In the genomic region with DNA sequence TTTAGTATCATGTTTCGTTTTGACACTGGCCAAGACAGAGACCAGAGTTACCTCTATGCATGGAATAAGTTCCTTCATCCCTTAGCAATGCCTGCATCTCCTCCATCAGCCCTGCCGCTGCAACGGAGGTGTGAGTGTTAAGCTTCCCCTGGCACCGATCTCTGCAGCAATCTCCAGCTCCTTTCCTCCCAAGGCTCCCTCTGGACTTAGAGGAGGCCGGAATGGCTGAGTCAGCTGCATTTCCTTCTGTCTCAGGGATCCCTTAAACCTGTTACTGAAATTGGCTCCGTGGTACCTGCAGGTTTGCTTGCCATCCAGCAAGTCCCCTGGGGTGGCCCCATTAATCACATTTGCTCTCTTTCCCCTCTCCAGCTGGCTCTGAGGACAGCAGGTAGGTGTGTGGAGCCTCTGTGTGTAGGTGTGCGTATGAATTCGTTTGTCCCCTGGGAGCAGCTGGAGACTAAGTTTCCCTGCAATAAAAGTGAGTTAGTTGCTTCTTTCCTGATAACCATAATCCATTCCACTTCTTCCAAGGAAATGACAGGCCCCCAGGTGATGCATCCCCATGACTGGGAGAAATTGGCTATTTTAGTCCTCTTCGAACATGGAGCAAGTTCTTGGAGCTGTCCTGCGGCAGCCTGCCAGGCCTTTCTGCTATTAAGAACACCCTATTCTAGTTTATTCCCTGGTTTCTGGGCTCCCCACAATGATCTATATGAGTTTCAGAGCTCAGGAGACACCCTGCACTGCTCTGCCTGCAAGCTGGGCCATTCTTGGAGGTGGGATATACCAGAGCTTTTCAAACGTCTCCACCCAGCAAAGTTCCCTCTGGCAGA, we compare ENCODE assay signal across 12 cellular contexts.
DNase-seq lines count a peak whose midpoint lies in the region; ATAC-seq and TF ChIP-seq lines count a peak whose summit lies in the region.
"Had no signal": no experiment of that assay in that cellular context is flagged by ENCODE, and none has a peak within 500 bp of the region (broad histone marks: within the 10 kb centered on the region; RNA-seq: fewer than 3 reads in every experiment).

No MANE protein-coding gene starts in this region.

- TF ChIP-seq CTCF in HEK293 (tag by site-specific recombination; IDR thresholded peaks at IDR 0.05) (no peak), progenitor cell of endocrine pancreas (IDR thresholded peaks at IDR 0.05; ENCODE audit: unreplicated experiment) (no peak), GM20000 (IDR thresholded peaks at IDR 0.05; ENCODE audit: extremely low read depth, missing control alignments) (no peak)

- peaks cover 16% of the 10 kb centered on the region for H3K27me3 Mint-ChIP-seq in progenitor cell of endocrine pancreas
- H3K27me3 Mint-ChIP-seq in stimulated activated naive B cell treated with anti-CD40 and anti-IgM and Interleukin-4, amounts not matched to agents 10 μg/mL and 1 μg/mL and 100 μg/mL, for 72 hours: peaks cover 6 to 11% of the 10 kb centered on the region in 2 donors

- 43% methylated on average over 11 of the region's 11 CpGs for WGBS in right cardiac atrium

- no peak overlapping the region for H3K4me3 Mint-ChIP-seq in progenitor cell of endocrine pancreas (ENCODE audit: low read depth)
- H3K4me3 Mint-ChIP-seq in stimulated activated naive B cell treated with anti-CD40 and anti-IgM and Interleukin-4, amounts not matched to agents 10 μg/mL and 1 μg/mL and 100 μg/mL, for 72 hours: no peak overlapping the region

- DNase-seq in DMS79 (lab: John Stamatoyannopoulos, UW) (peak; percentile 84), NCI-H446 treated with DMSO at 0.1 percent for 48 hours (lab: John Stamatoyannopoulos, UW) (peak; percentile 18), right cardiac atrium (peak in 2 of 3 donors; percentile 24 to 54), progenitor cell of endocrine pancreas (ENCODE audit: low spot score, unreplicated experiment) (no peak), GM20000 (ENCODE audit: low spot score) (no peak)
- DNase-seq in stimulated activated naive B cell treated with anti-CD40 and anti-IgM and Interleukin-4, amounts not matched to agents 10 μg/mL and 1 μg/mL and 100 μg/mL, for 72 hours: no peak
- DNase-seq: activated CD8-positive, alpha-beta memory T cell treated with anti-CD3 and anti-CD28 coated beads for 24 hours; amniotic stem cell; GM23248; SW 1271; tibial artery had no signal

- no peaks in the 10 kb centered on the region for H3K27me3 ChIP-seq in right cardiac atrium (ENCODE audit: control insufficient read depth, insufficient read depth)

- H3K4me1 ChIP-seq in HEK293 (ENCODE audit: control insufficient read depth, insufficient read depth, low read length): no peaks in the 10 kb centered on the region
- H3K4me1 ChIP-seq in right cardiac atrium (ENCODE audit: control insufficient read depth, insufficient read depth, low read length): peaks cover 3% of the 10 kb centered on the region
- H3K4me1 ChIP-seq: tibial artery had no signal

- intact Hi-C loops in right cardiac atrium (cut with DNase I): no loop called here

- POLR2A ChIA-PET in HEK293 (lab: Yijun Ruan, JAX): no interaction called here

- H3K9me3 ChIP-seq in HEK293 (ENCODE audit: control insufficient read depth, insufficient read depth, low read depth, low read length): no peaks in the 10 kb centered on the region
- H3K9me3 ChIP-seq in right cardiac atrium (ENCODE audit: control insufficient read depth, low read length): no peaks in the 10 kb centered on the region
- H3K9me3 ChIP-seq: tibial artery had no signal

- no peaks in the 10 kb centered on the region for H3K36me3 ChIP-seq in HEK293 (ENCODE audit: control insufficient read depth in 2 of 2, insufficient read depth in 1 of 2, low read length in 2 of 2)
- H3K36me3 ChIP-seq: tibial artery had no signal

- H3K27ac ChIP-seq in HEK293 (ENCODE audit: extremely low read depth, low read depth, low read length): no peak overlapping the region
- no peak overlapping the region for H3K27ac ChIP-seq in right cardiac atrium (ENCODE audit: low read length)
- H3K27ac ChIP-seq: GM23248, tibial artery had no signal

- no peak overlapping the region for H3K27ac Mint-ChIP-seq in progenitor cell of endocrine pancreas
- no peak overlapping the region for H3K27ac Mint-ChIP-seq in stimulated activated naive B cell treated with anti-CD40 and anti-IgM and Interleukin-4, amounts not matched to agents 10 μg/mL and 1 μg/mL and 100 μg/mL, for 72 hours

- peaks cover 56% of the 10 kb centered on the region for H3K4me1 Mint-ChIP-seq in progenitor cell of endocrine pancreas (ENCODE audit: low read depth)
- H3K4me1 Mint-ChIP-seq in stimulated activated naive B cell treated with anti-CD40 and anti-IgM and Interleukin-4, amounts not matched to agents 10 μg/mL and 1 μg/mL and 100 μg/mL, for 72 hours: no peaks in the 10 kb centered on the region

- no peak for ATAC-seq in right cardiac atrium
- no peak for ATAC-seq in stimulated activated naive B cell treated with anti-CD40 and anti-IgM and Interleukin-4, amounts not matched to agents 10 μg/mL and 1 μg/mL and 100 μg/mL, for 72 hours (replicated peaks)

- H3K36me3 Mint-ChIP-seq in progenitor cell of endocrine pancreas (ENCODE audit: insufficient read depth): no peaks in the 10 kb centered on the region
- H3K36me3 Mint-ChIP-seq in stimulated activated naive B cell treated with anti-CD40 and anti-IgM and Interleukin-4, amounts not matched to agents 10 μg/mL and 1 μg/mL and 100 μg/mL, for 72 hours: no peaks in the 10 kb centered on the region

- H3K9me3 Mint-ChIP-seq in progenitor cell of endocrine pancreas (ENCODE audit: low read depth): no peaks in the 10 kb centered on the region
- H3K9me3 Mint-ChIP-seq in stimulated activated naive B cell treated with anti-CD40 and anti-IgM and Interleukin-4, amounts not matched to agents 10 μg/mL and 1 μg/mL and 100 μg/mL, for 72 hours: peaks cover 0 to 2% of the 10 kb centered on the region in 2 donors

- no peak overlapping the region for H3K4me3 ChIP-seq in HEK293 (ENCODE audit: low read depth, low read length)
- H3K4me3 ChIP-seq in right cardiac atrium (ENCODE audit: low read length): no peak overlapping the region
- H3K4me3 ChIP-seq: GM23248, tibial artery had no signal

- CTCF ChIA-PET in HEK293 (lab: Yijun Ruan, JAX): interaction anchor here (0.6 to 1.1 kb wide), 4 partner anchors 29 to 413 kb away, joined by 3 to 4 read pairs (median 3); no protein-coding TSS in a partner anchor

TF ChIP-seq in HEK293, 187 proteins besides CTCF, POLR2A, EP300 and RAD21:
- TF ChIP-seq ZSCAN18 (tag by site-specific recombination; IDR thresholded peaks at IDR 0.05) (no peak), ZNF366 (tag by site-specific recombination; conservative IDR thresholded peaks at IDR 0.05) (no peak), ZNF2 (tag by site-specific recombination; IDR thresholded peaks at IDR 0.05) (no peak), SCRT2 (tag by site-specific recombination; IDR thresholded peaks at IDR 0.05) (0 out of 2 replicates have a peak, but pooled peaks have one; percentile 11), GLIS1 (tag by site-specific recombination; IDR thresholded peaks at IDR 0.05) (0 out of 2 replicates have a peak, but pooled peaks have one; percentile 13), ZFHX2 (tag by site-specific recombination; conservative IDR thresholded peaks at IDR 0.05) (peak; percentile 71), EGR2 (tag by site-specific recombination; IDR thresholded peaks at IDR 0.05; ENCODE audit: low read depth) (peak; percentile 77), ZIC2 (tag by site-specific recombination; IDR thresholded peaks at IDR 0.05) (peak; percentile 41; the same call in 1 of the 2 replicates)
- TF ChIP-seq, protein P1, sequence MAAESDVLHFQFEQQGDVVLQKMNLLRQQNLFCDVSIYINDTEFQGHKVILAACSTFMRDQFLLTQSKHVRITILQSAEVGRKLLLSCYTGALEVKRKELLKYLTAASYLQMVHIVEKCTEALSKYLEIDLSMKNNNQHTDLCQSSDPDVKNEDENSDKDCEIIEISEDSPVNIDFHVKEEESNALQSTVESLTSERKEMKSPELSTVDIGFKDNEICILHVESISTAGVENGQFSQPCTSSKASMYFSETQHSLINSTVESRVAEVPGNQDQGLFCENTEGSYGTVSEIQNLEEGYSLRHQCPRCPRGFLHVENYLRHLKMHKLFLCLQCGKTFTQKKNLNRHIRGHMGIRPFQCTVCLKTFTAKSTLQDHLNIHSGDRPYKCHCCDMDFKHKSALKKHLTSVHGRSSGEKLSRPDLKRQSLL (tag by site-specific recombination; IDR thresholded peaks at IDR 0.05): no peak
TF ChIP-seq in HEK293: peak in this region for 5.

Comparison
In these comparisons a context has a peak if more than half of its experiments do, and no peak if none do; other contexts are left out.
1. DNase-seq: peak in DMS79 (single experiment), NCI-H446 treated with DMSO at 0.1 percent for 48 hours (single experiment) and right cardiac atrium (2 of 3); none in progenitor cell of endocrine pancreas (single experiment), stimulated activated naive B cell treated with anti-CD40 and anti-IgM and Interleukin-4, amounts not matched to agents 10 μg/mL and 1 μg/mL and 100 μg/mL, for 72 hours (single experiment) and GM20000 (single experiment).